8 cellular contexts compared by ENCODE assay signal in genomic region chr3:113441051-113441770, GRCh38. TPM values are rescaled to one million over a fixed set of nuclear protein-coding genes. Genes with fewer than 3 reads are reported as not detected.
DNase-seq lines count a peak whose midpoint lies in the region; ATAC-seq, FAIRE-seq and TF ChIP-seq lines count a peak whose summit lies in the region.

CFAP44 (minus strand) TSS chr3:113441493; CDS start chr3:113433664, 7,829 bp downstream.

- DNase-seq in activated CD4-positive, alpha-beta T cell treated with anti-CD3 and anti-CD28 coated beads for 48 hours, result peak; percentile 62
- peak; percentile 71 for DNase-seq in coronary artery (ENCODE audit: low spot score)
- DNase-seq in kidney, result peak; percentile 90
- DNase-seq in stimulated activated CD4-positive, alpha-beta T cell treated with anti-CD3 and anti-CD28 coated beads, Interleukin-12 subunit alpha, Interleukin-12 subunit beta, amount 100 ng/mL, for 4 hours, result peak; percentile 21
- DNase-seq in GM10248 (ENCODE audit: extremely low spot score), result no peak
- no peak for DNase-seq in SHP77 (lab: John Stamatoyannopoulos, UW)

- no peak for FAIRE-seq in kidney (lab: Jason Lieb, UNC)

- H3K9ac ChIP-seq in ES-I3 (ENCODE audit: low read depth, low read length), result peak within 1 kb of the TSS; percentile 61; the same call in 1 of the 2 replicates
- H3K9ac ChIP-seq in kidney (ENCODE audit: low read length in 2 of 2), result peak within 1 kb of the TSS in 1 of 2 donors; percentile 29

- TF ChIP-seq CTCF in coronary artery (IDR thresholded peaks at IDR 0.05), result no peak
- no peak for TF ChIP-seq CTCF in kidney (IDR thresholded peaks at IDR 0.05; ENCODE audit: borderline replicate concordance, extremely low read depth, insufficient read depth)
- no peak for TF ChIP-seq CTCF in GM10248 (IDR thresholded peaks at IDR 0.05; ENCODE audit: control extremely low read depth, extremely low read depth, low read depth, missing control alignments)

- H3K4me1 ChIP-seq in ES-I3 (ENCODE audit: insufficient read depth, low read length) (no peaks in the 10 kb centered on the region), kidney (ENCODE audit: control insufficient read depth in 1 of 2, insufficient read depth in 1 of 2, low read depth in 1 of 2, low read length in 2 of 2) (no peaks in the 10 kb centered on the region)

- no peaks in the 10 kb centered on the region for H3K9me3 ChIP-seq in ES-I3 (ENCODE audit: control insufficient read depth, insufficient read depth, low read length)
- no peaks in the 10 kb centered on the region for H3K9me3 ChIP-seq in kidney (ENCODE audit: control insufficient read depth in 1 of 2, low read length in 2 of 2)

- no peaks in the 10 kb centered on the region for H3K36me3 ChIP-seq in ES-I3 (ENCODE audit: insufficient read depth, low read length)
- no peaks in the 10 kb centered on the region for H3K36me3 ChIP-seq in kidney (ENCODE audit: control insufficient read depth in 1 of 2, insufficient read depth in 2 of 2, low read length in 2 of 2)

- H3K4me3 ChIP-seq in coronary artery, result peak within 1 kb of the TSS; percentile 67
- peak within 1 kb of the TSS; percentile 57 to 72 for H3K4me3 ChIP-seq in kidney (ENCODE audit: low read length in 2 of 2)

- CTCF ChIA-PET in GM10248 (lab: Yijun Ruan, JAX), result interaction anchor here (0.9 to 1.3 kb wide), 2 partner anchors 16 to 112 kb away, joined by 3 read pairs; no protein-coding TSS in a partner anchor

- POLR2A ChIA-PET in GM10248 (lab: Yijun Ruan, JAX), result no interaction called here

- ATAC-seq in GM19328 (IDR thresholded peaks at IDR 0.05; ENCODE audit: unreplicated experiment), result no peak

- H3K27ac ChIP-seq in coronary artery, result no peak within 1 kb of the TSS
- H3K27ac ChIP-seq in kidney (ENCODE audit: low read depth in 2 of 2, low read length in 2 of 2), result peak within 1 kb of the TSS in 1 of 2 donors; percentile 8

- intact Hi-C loops in kidney (cut with DNase I), result no loop called here

RNA-seq across cellular contexts. Expression of gene CFAP44, which starts in this region (rescaled TPM):
- total RNA-seq in kidney, result 11.0 TPM
- polyA plus RNA-seq in kidney (ENCODE audit: insufficient read depth, low read depth, low replicate concordance), result 2.8 TPM

Comparison
In these comparisons a context has a peak if more than half of its experiments do, and no peak if none do; other contexts are left out.
1. DNase-seq: peak in activated CD4-positive, alpha-beta T cell treated with anti-CD3 and anti-CD28 coated beads for 48 hours (single experiment), coronary artery (single experiment), kidney (single experiment) and stimulated activated CD4-positive, alpha-beta T cell treated with anti-CD3 and anti-CD28 coated beads, Interleukin-12 subunit alpha, Interleukin-12 subunit beta, amount 100 ng/mL, for 4 hours (single experiment); none in GM10248 (single experiment) and SHP77 (0 of 2).